In genomic region chr2:26088038-26088643, GRCh38 we compare ENCODE assay signal across 8 cellular contexts. TPM values are rescaled to one million over a fixed set of nuclear protein-coding genes. Genes with fewer than 3 reads are reported as not detected.
DNase-seq lines count a peak whose midpoint lies in the region; ATAC-seq and TF ChIP-seq lines count a peak whose summit lies in the region.

No MANE protein-coding gene starts in this region.

- ATAC-seq in Right ventricle myocardium inferior (no peak), body of pancreas (no peak), HG03159 (IDR thresholded peaks at IDR 0.05; ENCODE audit: unreplicated experiment) (no peak)

- no peak overlapping the region for H3K27ac ChIP-seq in cardiac muscle cell
- H3K27ac ChIP-seq in body of pancreas: no peak overlapping the region
- no peak overlapping the region for H3K27ac ChIP-seq in uterus

- peak; percentile 17 to 44 for DNase-seq in cardiac muscle cell (ENCODE audit: low read depth in 1 of 2, low spot score in 1 of 2)
- DNase-seq in Right ventricle myocardium inferior (ENCODE audit: missing footprints): no peak
- DNase-seq in NB4 (ENCODE audit: low read depth): peak; percentile 64
- peak in 2 of 4 donors; percentile 13 to 36 for DNase-seq in body of pancreas
- DNase-seq in left kidney (ENCODE audit: low read depth, low spot score): peak; percentile 26
- no peak for DNase-seq in uterus
- no peak for DNase-seq in stimulated activated naive CD4-positive, alpha-beta T cell treated with Interleukin-2 at 50 U/mL for 16 hours (lab: John Stamatoyannopoulos, UW)

- peak; percentile 72 for TF ChIP-seq CTCF in cardiac muscle cell (IDR thresholded peaks at IDR 0.05; ENCODE audit: low read depth, low read length)
- peak; percentile 90 for TF ChIP-seq CTCF in NB4 (IDR thresholded peaks at IDR 0.05; ENCODE audit: low read depth, low read length)
- TF ChIP-seq CTCF in body of pancreas (IDR thresholded peaks at IDR 0.05): peak; percentile 39 to 72 (median 60)
- peak; percentile 22 to 48 (median 42) for TF ChIP-seq CTCF in uterus (IDR thresholded peaks at IDR 0.05)

- H3K27me3 ChIP-seq in cardiac muscle cell (no peaks in the 10 kb centered on the region), body of pancreas (no peaks in the 10 kb centered on the region), uterus (no peaks in the 10 kb centered on the region)

- 100% methylated on average over 1 of the region's 1 CpG for WGBS in body of pancreas, 2 donors

- intact Hi-C loops in Right ventricle myocardium inferior (cut with DNase I) (loop anchor here (2.0 to 10.0 kb wide), 2 partner anchors 57 to 93 kb away; no protein-coding TSS in a partner anchor), body of pancreas (cut with DNase I) (no loop called here), uterus (cut with DNase I; ENCODE audit: low total_unique reads) (no loop called here)

- TF ChIP-seq POLR2A in NB4 (IDR thresholded peaks at IDR 0.05; ENCODE audit: extremely low read depth, insufficient read length) (no peak), body of pancreas (IDR thresholded peaks at IDR 0.05) (no peak), uterus (IDR thresholded peaks at IDR 0.05) (no peak)

- H3K4me1 ChIP-seq in cardiac muscle cell (ENCODE audit: low read depth) (no peaks in the 10 kb centered on the region), body of pancreas (no peaks in the 10 kb centered on the region), uterus (no peaks in the 10 kb centered on the region)

- H3K9me3 ChIP-seq in cardiac muscle cell (ENCODE audit: low read depth): no peaks in the 10 kb centered on the region
- no peaks in the 10 kb centered on the region for H3K9me3 ChIP-seq in body of pancreas
- no peaks in the 10 kb centered on the region for H3K9me3 ChIP-seq in uterus

- no peaks in the 10 kb centered on the region for H3K36me3 ChIP-seq in cardiac muscle cell
- no peaks in the 10 kb centered on the region for H3K36me3 ChIP-seq in body of pancreas (replicated peaks in 1 of 2; ENCODE audit: insufficient read depth in 1 of 2, low read depth in 2 of 2)
- H3K36me3 ChIP-seq in uterus: no peaks in the 10 kb centered on the region

- H3K4me3 ChIP-seq in cardiac muscle cell (no peak overlapping the region), NB4 (ENCODE audit: low read depth, low read length) (no peak overlapping the region), body of pancreas (no peak overlapping the region), uterus (no peak overlapping the region)

RNA-seq across cellular contexts. Expression of gene RAB10, which starts 54.3 kb away (rescaled TPM):
- 141 and 145 TPM in 2 replicates for total RNA-seq in cardiac muscle cell
- 75.9 and 92.7 TPM in 2 replicates for polyA plus RNA-seq in cardiac muscle cell
- total RNA-seq in Right ventricle myocardium inferior: 96.7 TPM
- total RNA-seq in body of pancreas: 100 to 1,000 TPM in 1 of 2 donors, 10 to 100 TPM in 1; 41.5 to 115 TPM
- total RNA-seq in uterus: 100 to 1,000 TPM in 2 of 4 donors, 10 to 100 TPM in 2; 45.9 to 219 (median 97.1) TPM

Comparison
In these comparisons a context has a peak if more than half of its experiments do, and no peak if none do; other contexts are left out.
1. DNase-seq: peak in cardiac muscle cell (2 of 2), NB4 (single experiment) and left kidney (single experiment); none in Right ventricle myocardium inferior (single experiment), uterus (0 of 2) and stimulated activated naive CD4-positive, alpha-beta T cell treated with Interleukin-2 at 50 U/mL for 16 hours (single experiment).
2. Peak in every context shown above with its lines, with median percentiles within 50 percentile points of each other: CTCF ChIP-seq.